ENCODE assay signal across 17 cellular contexts in the genomic region with DNA sequence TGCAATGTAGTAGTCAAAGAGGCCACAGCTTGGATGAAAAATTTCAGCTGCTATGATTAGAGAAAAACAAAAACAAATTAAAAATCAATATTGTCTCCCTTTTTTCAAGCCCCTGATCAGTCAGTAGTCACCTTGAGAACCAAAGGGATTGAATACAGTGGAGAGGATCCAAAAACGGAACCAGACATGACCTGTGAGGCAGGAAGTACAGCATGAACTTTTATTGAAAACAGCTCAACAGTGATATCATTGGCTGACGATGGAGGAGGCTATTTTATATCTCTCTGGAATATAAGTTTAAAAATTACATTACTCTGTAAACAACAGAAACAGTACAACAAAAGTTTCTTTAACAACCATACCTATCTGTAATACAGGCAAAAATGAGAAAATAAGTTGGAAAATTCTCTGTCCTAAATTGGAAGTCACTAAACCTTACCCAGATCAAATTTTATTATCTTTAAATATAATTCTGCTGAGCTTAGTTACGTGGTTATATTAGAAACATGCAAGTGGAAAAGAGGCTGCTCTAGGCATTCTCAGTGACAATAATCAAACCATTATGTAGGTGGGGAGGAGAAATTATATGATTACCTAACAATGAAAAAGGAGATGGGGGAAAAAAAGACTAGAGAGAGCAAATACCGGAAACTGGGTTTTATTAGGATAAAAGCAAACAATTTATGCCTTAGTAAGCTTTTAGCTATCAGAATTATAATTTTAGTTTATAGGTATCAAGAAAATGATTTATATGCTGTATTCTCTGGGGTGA. TPM values are rescaled to one million over a fixed set of nuclear protein-coding genes. Genes with fewer than 3 reads are reported as not detected.
DNase-seq lines count a peak whose midpoint lies in the region; ATAC-seq, FAIRE-seq and TF ChIP-seq lines count a peak whose summit lies in the region.
"Had no signal": no experiment of that assay in that cellular context is flagged by ENCODE, and none has a peak within 500 bp of the region (broad histone marks: within the 10 kb centered on the region; RNA-seq: fewer than 3 reads in every experiment).

No MANE protein-coding gene starts in this region.

- H3K4me1 ChIP-seq in H1 (replicated peaks in 1 of 4; ENCODE audit: control insufficient read depth in 3 of 4, insufficient read depth in 4 of 4, low read length in 3 of 4) (peaks cover 1 to 14% (median 11%) of the 10 kb centered on the region in 4 experiments; a peak in 6 of 7 replicates), pancreas (peaks cover 6 to 34% (median 29%) of the 10 kb centered on the region in 3 donors), right atrium auricular region (no peaks in the 10 kb centered on the region)

- H2BK120ac ChIP-seq in H1 (replicated peaks; ENCODE audit: low read depth, low read length), result no peak overlapping the region

- no peak for FAIRE-seq in H1 (lab: Jason Lieb, UNC)
- FAIRE-seq in pancreas (lab: Jason Lieb, UNC), result no peak
- FAIRE-seq: urothelium cell line had no signal

- H2BK5ac ChIP-seq in H1 (ENCODE audit: low read depth, low read length), result no peak overlapping the region

- H2AK5ac ChIP-seq in H1 (ENCODE audit: low read depth, low read length), result no peak overlapping the region

- peaks cover 5% of the 10 kb centered on the region for H3K79me1 ChIP-seq in H1 (ENCODE audit: low read depth, low read length)

- H3K4ac ChIP-seq in H1 (replicated peaks; ENCODE audit: insufficient read length, low read depth, low read length), result no peak overlapping the region

- no peaks in the 10 kb centered on the region for H3K23me2 ChIP-seq in H1 (ENCODE audit: low read depth, low read length)

- ATAC-seq in pancreas, result peak; percentile 58 to 72 (median 67)
- ATAC-seq: stimulated activated memory B cell treated with anti-CD40 and anti-IgM and Interleukin-4, amounts not matched to agents 10 μg/mL and 1 μg/mL and 100 μg/mL, for 72 hours had no signal

- TF ChIP-seq RAD21 in H1 (IDR thresholded peaks at IDR 0.05 in 1 of 2, conservative IDR thresholded peaks at IDR 0.05 in 1 of 2; ENCODE audit: low read depth in 2 of 2, low read length in 2 of 2), result no peak

- CTCF ChIA-PET in H1 (lab: Charles Lee; ENCODE audit: partially characterized antibody), result no interaction called here

- H3K9ac ChIP-seq in SK-N-MC (ENCODE audit: insufficient read length) (no peak overlapping the region), H1 (replicated peaks in 1 of 4; ENCODE audit: extremely low read depth in 1 of 4, low read depth in 3 of 4, low read length in 3 of 4) (no peak overlapping the region)

- TF ChIP-seq POLR2A in H1 (IDR thresholded peaks at IDR 0.05; ENCODE audit: control extremely low read depth in 1 of 2, low read depth in 2 of 2, low read length in 2 of 2), result no peak

- no peak overlapping the region for H3K56ac ChIP-seq in H1 (replicated peaks; ENCODE audit: insufficient read length, low read depth, low read length)

- no peak overlapping the region for H2AFZ ChIP-seq in H1 (ENCODE audit: low read length)

- no peak overlapping the region for H3K14ac ChIP-seq in H1 (ENCODE audit: insufficient read length)

- DNase-seq in LNCaP clone FGC (ENCODE audit: low read depth) (peak; percentile 52), SK-N-MC (ENCODE audit: low read depth, low spot score) (no peak), H1 (ENCODE audit: low read depth in 1 of 2, low spot score in 2 of 2) (no peak), pancreas (no peak), right atrium auricular region (ENCODE audit: low spot score) (no peak), NOMO-1 treated with DMSO at 0.1 percent for 48 hours (lab: John Stamatoyannopoulos, UW; ENCODE audit: unreplicated experiment) (no peak), mesenteric fat pad (ENCODE audit: low spot score) (no peak)
- DNase-seq: activated gamma-delta T cell, aorta, C1 segment of cervical spinal cord, DMS79 treated with DMSO at 0.1 percent for 48 hours, H7, NCI-H2171 had no signal

- TF ChIP-seq EP300 in H1 (IDR thresholded peaks at IDR 0.05; ENCODE audit: borderline replicate concordance in 1 of 2, low read depth in 2 of 2, low read length in 2 of 2), result no peak

- no peak overlapping the region for H2BK15ac ChIP-seq in H1 (ENCODE audit: low read length)

- H4K8ac ChIP-seq in H1 (ENCODE audit: extremely low read depth, insufficient read depth, low read length), result no peak overlapping the region

- no peak overlapping the region for H3K18ac ChIP-seq in H1 (ENCODE audit: extremely low read depth, low read length)

- H3K36me3 ChIP-seq in SK-N-MC (ENCODE audit: insufficient read depth, low read length) (no peaks in the 10 kb centered on the region), H1 (ENCODE audit: control insufficient read depth in 2 of 4, insufficient read depth in 4 of 4, low read length in 3 of 4) (no peaks in the 10 kb centered on the region), pancreas (no peaks in the 10 kb centered on the region), right atrium auricular region (no peaks in the 10 kb centered on the region)
- H3K36me3 ChIP-seq: neutrophil had no signal

- WGBS in H1 (ENCODE audit: extremely low coverage in 1 of 2, insufficient coverage in 1 of 2, insufficient read length in 1 of 2, insufficient replicate concordance in 2 of 2, low coverage in 1 of 2, low lambda C conversion rate in 2 of 2, missing lambda C conversion rate in 1 of 2), 2 experiments, result 82% methylated on average over 4 of the region's 4 CpGs; no CpG with 5 or more reads in 1 of the 2 experiments
- WGBS in pancreas, 2 donors, result 30 to 34% methylated on average over 4 of the region's 4 CpGs

- peaks cover 3 to 97% of the 10 kb centered on the region in 2 experiments; a peak in 3 of 4 replicates for H3K79me2 ChIP-seq in H1 (ENCODE audit: control insufficient read depth in 1 of 2, insufficient read depth in 2 of 2, low read length in 2 of 2)

- H4K91ac ChIP-seq in H1 (replicated peaks; ENCODE audit: insufficient read length, low read length), result no peak overlapping the region

- H3K27me3 ChIP-seq in H1 (replicated peaks in 1 of 4; ENCODE audit: control insufficient read depth in 3 of 4, extremely low read depth in 1 of 4, insufficient read depth in 3 of 4, low read length in 3 of 4) (no peaks in the 10 kb centered on the region), pancreas (no peaks in the 10 kb centered on the region), right atrium auricular region (no peaks in the 10 kb centered on the region)
- H3K27me3 ChIP-seq: neutrophil had no signal

- peak overlapping the region; percentile 76 for H4K5ac ChIP-seq in H1 (ENCODE audit: insufficient read length, low read depth, low read length)

- intact Hi-C loops in pancreas (cut with DNase I), result no loop called here

- no peaks in the 10 kb centered on the region for H3K9me3 ChIP-seq in SK-N-MC (ENCODE audit: low read depth, low read length)
- H3K9me3 ChIP-seq in H1 (ENCODE audit: insufficient read depth in 2 of 2, low read depth in 1 of 2, low read length in 1 of 2), result no peaks in the 10 kb centered on the region
- no peaks in the 10 kb centered on the region for H3K9me3 ChIP-seq in pancreas
- H3K9me3 ChIP-seq in right atrium auricular region, result no peaks in the 10 kb centered on the region
- H3K9me3 ChIP-seq: neutrophil had no signal

- H2BK12ac ChIP-seq in H1 (ENCODE audit: low read depth, low read length), result no peak overlapping the region

- no peak overlapping the region for H3K23ac ChIP-seq in H1 (ENCODE audit: insufficient read length)

- TF ChIP-seq CTCF in LNCaP clone FGC (IDR thresholded peaks at IDR 0.05; ENCODE audit: control insufficient read depth, extremely low read depth, insufficient read depth), result no peak
- TF ChIP-seq CTCF in H1 (IDR thresholded peaks at IDR 0.05; ENCODE audit: control extremely low read depth in 1 of 3, insufficient read depth in 1 of 3, low read depth in 1 of 3, low read length in 3 of 3), result no peak
- TF ChIP-seq CTCF in pancreas (IDR thresholded peaks at IDR 0.05), result no peak
- TF ChIP-seq CTCF in right atrium auricular region (IDR thresholded peaks at IDR 0.05), result no peak

- peaks cover 2 to 3% of the 10 kb centered on the region in 2 experiments for H4K20me1 ChIP-seq in H1 (replicated peaks in 1 of 2; ENCODE audit: control insufficient read depth in 1 of 2, insufficient read depth in 2 of 2, low read length in 2 of 2)

- H3K27ac ChIP-seq in SK-N-MC (0 out of 2 replicates have a peak overlapping the region, but pooled peaks have one; percentile 2), H1 (ENCODE audit: low read depth, low read length) (no peak overlapping the region), pancreas (peak overlapping the region in 1 of 4 donors; percentile 53), right atrium auricular region (no peak overlapping the region)
- H3K27ac ChIP-seq: neutrophil had no signal

- no peak overlapping the region for H2BK20ac ChIP-seq in H1 (ENCODE audit: low read length)

- no peak overlapping the region for H3K4me2 ChIP-seq in H1 (ENCODE audit: insufficient read depth in 1 of 2, low read depth in 2 of 2, low read length in 2 of 2)

- H3K4me3 ChIP-seq in LNCaP clone FGC (ENCODE audit: low read depth, low read length), result peak overlapping the region; percentile 22; the same call in 1 of the 2 replicates
- peak overlapping the region; percentile 42; the same call in 1 of the 2 replicates for H3K4me3 ChIP-seq in SK-N-MC
- no peak overlapping the region for H3K4me3 ChIP-seq in H1 (ENCODE audit: extremely low read depth in 1 of 4, insufficient read depth in 2 of 4, low read depth in 3 of 4, low read length in 4 of 4)
- H3K4me3 ChIP-seq in pancreas, result no peak overlapping the region
- H3K4me3 ChIP-seq in right atrium auricular region, result no peak overlapping the region
- H3K4me3 ChIP-seq: lung had no signal

- POLR2A ChIA-PET in H1 (lab: Charles Lee; ENCODE audit: partially characterized antibody), result interaction anchor here (1.0 to 2.9 kb wide), 3 partner anchors 8 to 12 kb away, joined by 3 to 9 read pairs (median 3); no protein-coding TSS in a partner anchor

TF ChIP-seq in H1, 55 proteins besides CTCF, POLR2A, EP300 and RAD21 (continues in another document):
- TF ChIP-seq GABPA (IDR thresholded peaks at IDR 0.05; ENCODE audit: borderline replicate concordance, insufficient read depth, low read length) (no peak), SUZ12 (IDR thresholded peaks at IDR 0.05; ENCODE audit: low read length) (no peak)

RNA-seq across cellular contexts. Expression of gene PHLPP1, which starts 53.0 kb away (rescaled TPM):
- 66.3 and 67.4 TPM in 2 replicates for total RNA-seq in H1 (2021; fragmentation: NEBNext Ultra II Directional; extraction: Animal tissue kit (Norgen Biotek cat#: 25700))
- polyA plus RNA-seq in H1 (2011; rRNA removed) (26.6 and 28.0 TPM in 2 replicates), pancreas (1 to 10 TPM; 2.9 to 4.0 TPM)
- polyA plus RNA-seq in H1 (2011; cell fraction: cytosol; rRNA removed), result 23.4 TPM
- polyA plus RNA-seq in H1 (2011; cell fraction: nucleus; rRNA removed), result 34.7 TPM
- polyA plus RNA-seq in H1 (2012, experiment 1 of 2), result 25.6 to 34.5 TPM (median 29.9 TPM) in 4 replicates
- 10.4 TPM for polyA plus RNA-seq in H1 (2012, experiment 2 of 2)
- polyA plus RNA-seq in H1 (2013, experiment 1 of 2), result 24.5 TPM
- polyA plus RNA-seq in H1 (2013, experiment 2 of 2), result 25.0 TPM
- polyA minus RNA-seq in H1 (2011; rRNA and poly(A)+ RNA removed), result 52.5 and 99.6 TPM in 2 replicates
- 46.8 TPM for polyA minus RNA-seq in H1 (2011; cell fraction: cytosol; rRNA and poly(A)+ RNA removed)
- polyA minus RNA-seq in H1 (2011; cell fraction: nucleus; rRNA and poly(A)+ RNA removed), result 82.8 TPM
- total RNA-seq in pancreas (10 to 100 TPM in 3 of 6 donors, 1 to 10 TPM in 3; 7.5 to 14.7 (median 9.9) TPM), right atrium auricular region (1 to 10 TPM; 4.6 to 5.9 TPM), mesenteric fat pad (7.0 TPM)

Comparison
In these comparisons a context has a peak if more than half of its experiments do, and no peak if none do; other contexts are left out.
1. H3K4me3 ChIP-seq: peak in LNCaP clone FGC (single experiment) and SK-N-MC (single experiment); none in H1 (0 of 4), pancreas (0 of 4) and right atrium auricular region (0 of 2).